Comparison of ENCODE assay signal across 30 cellular contexts in genomic region chr14:67071506-67071905, GRCh38.
"Had no signal": no experiment of that assay in that cellular context is flagged by ENCODE, and none has a peak within 500 bp of the region (broad histone marks: within the 10 kb centered on the region; RNA-seq: fewer than 3 reads in every experiment).

No MANE protein-coding gene starts in this region.

- H3K27me3 ChIP-seq: ascending aorta, cardiac muscle cell, colonic mucosa had no signal

- ATAC-seq: activated CD8-positive, alpha-beta T cell treated with anti-CD3 and anti-CD28 coated beads for 36 hours; activated T-cell treated with anti-CD3 and anti-CD28 coated beads, Interleukin-2, amount 50 U/mL, for 72 hours; activated T-helper 17 cell treated with anti-CD3 and anti-CD28 coated beads, Interleukin-2, amount 50 U/mL, for 72 hours; SK-N-SH treated with all-trans-retinoic acid at 6 μM for 48 hours; T-cell; T-helper 17 cell had no signal

- H3K9me3 ChIP-seq: ascending aorta, colonic mucosa had no signal

- H3K27ac ChIP-seq: ascending aorta, cardiac muscle cell, colonic mucosa had no signal

- H3K4me1 ChIP-seq: ascending aorta, colonic mucosa had no signal

- DNase-seq: activated CD4-positive, alpha-beta T cell treated with anti-CD3 and anti-CD28 coated beads, Interleukin-2, amount 10 ng/mL, durations not matched to agents 24 days and 14 days; activated CD4-positive, alpha-beta T cell treated with anti-CD3 and anti-CD28 coated beads, Interleukin-2, amount 50 U/mL, for 4 hours; activated CD8-positive, alpha-beta T cell treated with anti-CD3 and anti-CD28 coated beads for 36 hours; activated effector memory CD4-positive, alpha-beta T cell treated with anti-CD3 and anti-CD28 coated beads, Interleukin-2, amount 50 U/mL, for 16 hours; activated naive CD4-positive, alpha-beta T cell; activated naive CD4-positive, alpha-beta T cell treated with anti-CD3 and anti-CD28 coated beads, Interleukin-2, amount 50 U/mL, for 16 hours; activated naive CD8-positive, alpha-beta T cell treated with anti-CD3 and anti-CD28 coated beads for 36 hours; activated T-cell treated with anti-CD3 and anti-CD28 coated beads, Interleukin-2, amount 50 U/mL, for 1 hour; activated T-cell treated with anti-CD3 and anti-CD28 coated beads, Interleukin-2, amount 50 U/mL, for 72 hours; amygdala; colonic mucosa; NCI-H1105; NCI-H1436; NCI-H187; NCI-H2029 treated with DMSO at 0.1 percent for 48 hours; NCI-H2107; NCI-H2171; NCI-H510A; NCI-H526; NCI-H748 treated with DMSO at 0.1 percent for 48 hours; NK-92 treated with Interleukin-12 subunit alpha and Interleukin-12 subunit beta, amount 100 ng/mL, for 24 hours; OCI-M1; SHP77; T-cell; T-helper 17 cell; T-helper 9 cell had no signal

- H3K36me3 ChIP-seq: cardiac muscle cell, colonic mucosa had no signal

- H3K4me3 ChIP-seq: ascending aorta, cardiac muscle cell, colonic mucosa had no signal
